16 cellular contexts compared by ENCODE assay signal in the genomic region with DNA sequence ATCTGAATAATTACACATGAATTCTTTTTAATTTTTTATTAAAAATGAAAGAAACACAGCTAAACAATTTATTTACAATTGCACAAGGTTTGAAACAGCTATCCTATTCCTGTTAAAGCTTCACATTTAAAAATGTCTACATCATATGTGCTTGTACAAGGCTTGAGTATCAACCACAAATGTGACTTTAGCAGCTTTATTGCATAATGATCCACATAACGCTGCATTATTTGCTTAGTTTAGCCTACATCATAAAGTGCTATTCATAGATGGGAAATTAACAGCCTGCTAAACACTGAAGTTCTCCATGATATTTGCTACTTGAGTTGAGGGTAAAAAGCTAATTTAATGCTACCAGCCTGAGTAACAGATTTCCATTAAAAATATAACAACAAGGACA. TPM values are rescaled to one million over a fixed set of nuclear protein-coding genes. Genes with fewer than 3 reads are reported as not detected.
DNase-seq lines count a peak whose midpoint lies in the region; ATAC-seq and TF ChIP-seq lines count a peak whose summit lies in the region.
"Had no signal": no experiment of that assay in that cellular context is flagged by ENCODE, and none has a peak within 500 bp of the region (broad histone marks: within the 10 kb centered on the region; RNA-seq: fewer than 3 reads in every experiment).

No MANE protein-coding gene starts in this region.

- peak; percentile 6 for DNase-seq in mammary epithelial cell
- DNase-seq in breast epithelium (ENCODE audit: low spot score in 2 of 2): no peak
- DNase-seq in MV-4-11 (lab: John Stamatoyannopoulos, UW): peak; percentile 35
- peak; percentile 10 for DNase-seq in NCI-H69 (lab: John Stamatoyannopoulos, UW)
- no peak for DNase-seq in sigmoid colon
- no peak for DNase-seq in activated T-cell treated with anti-CD3 and anti-CD28 coated beads, Interleukin-2, amount 50 U/mL, for 4 hours
- DNase-seq: AML-193, GOT3, NCI-H146, NCI-H2081 treated with DMSO at 0.1 percent for 48 hours, NCI-H345, NCI-H526, T-helper 17 cell had no signal

- no peaks in the 10 kb centered on the region for H3K9me3 ChIP-seq in mammary epithelial cell (replicated peaks; ENCODE audit: insufficient read depth, low read length)
- H3K9me3 ChIP-seq in breast epithelium: no peaks in the 10 kb centered on the region
- no peaks in the 10 kb centered on the region for H3K9me3 ChIP-seq in sigmoid colon

- 48% methylated on average over 1 of the region's 1 CpG for WGBS in mammary epithelial cell (ENCODE audit: low coverage, missing lambda C conversion rate)
- WGBS in sigmoid colon, 2 donors: 11 to 51% methylated on average over 1 of the region's 1 CpG

- no TSS peak for BruUV-seq in mammary epithelial cell (replicated peaks; lab: Mats Ljungman, UMichigan)

- no peak for TF ChIP-seq EP300 in sigmoid colon (IDR thresholded peaks at IDR 0.05)

- no peaks in the 10 kb centered on the region for H3K36me3 Mint-ChIP-seq in activated T-cell treated with anti-CD3 and anti-CD28 coated beads, Interleukin-2, amount 50 U/mL, for 4 hours (ENCODE audit: insufficient read depth)

- dilution Hi-C loops in mammary epithelial cell (cut with HindIII; ENCODE audit: low sequenced_read_pairs): no loop called here

- H3K4me1 ChIP-seq in mammary epithelial cell (ENCODE audit: insufficient read depth, low read length) (no peaks in the 10 kb centered on the region), breast epithelium (no peaks in the 10 kb centered on the region), sigmoid colon (no peaks in the 10 kb centered on the region)

- H3K27me3 ChIP-seq in mammary epithelial cell (ENCODE audit: insufficient read depth, low read length): no peaks in the 10 kb centered on the region
- H3K27me3 ChIP-seq in breast epithelium: no peaks in the 10 kb centered on the region
- H3K27me3 ChIP-seq in sigmoid colon: no peaks in the 10 kb centered on the region

- TF ChIP-seq POLR2A in breast epithelium (IDR thresholded peaks at IDR 0.05): no peak
- no peak for TF ChIP-seq POLR2A in sigmoid colon (IDR thresholded peaks at IDR 0.05)

- no peaks in the 10 kb centered on the region for H3K9me3 Mint-ChIP-seq in activated T-cell treated with anti-CD3 and anti-CD28 coated beads, Interleukin-2, amount 50 U/mL, for 4 hours

- no peak overlapping the region for H3K4me3 Mint-ChIP-seq in activated T-cell treated with anti-CD3 and anti-CD28 coated beads, Interleukin-2, amount 50 U/mL, for 4 hours
- H3K4me3 Mint-ChIP-seq: T-helper 17 cell had no signal

- no peak overlapping the region for H3K9ac ChIP-seq in mammary epithelial cell (ENCODE audit: insufficient read depth, low read length)

- H3K27ac ChIP-seq in mammary epithelial cell (ENCODE audit: insufficient read depth, low read depth, low read length) (no peak overlapping the region), breast epithelium (no peak overlapping the region), sigmoid colon (no peak overlapping the region)
- H3K27ac ChIP-seq: C4-2B had no signal

- H3K36me3 ChIP-seq in mammary epithelial cell (ENCODE audit: insufficient read depth, low read length): no peaks in the 10 kb centered on the region
- H3K36me3 ChIP-seq in breast epithelium: no peaks in the 10 kb centered on the region
- H3K36me3 ChIP-seq in sigmoid colon: no peaks in the 10 kb centered on the region

- no peaks in the 10 kb centered on the region for H4K20me1 ChIP-seq in mammary epithelial cell (ENCODE audit: insufficient read depth, low read length)

- in situ Hi-C loops in mammary epithelial cell (cut with MboI; ENCODE audit: low sequenced_read_pairs in 2 of 2): no loop called here

- H3K4me1 Mint-ChIP-seq in activated T-cell treated with anti-CD3 and anti-CD28 coated beads, Interleukin-2, amount 50 U/mL, for 4 hours (ENCODE audit: low read depth): no peaks in the 10 kb centered on the region
- H3K4me1 Mint-ChIP-seq: T-helper 17 cell had no signal

- no peak overlapping the region for H2AFZ ChIP-seq in mammary epithelial cell (ENCODE audit: low read depth, low read length)

- CTCF ChIA-PET in mammary epithelial cell (lab: Charles Lee; ENCODE audit: low non-redundant PET): no interaction called here

- TF ChIP-seq CTCF in mammary epithelial cell (conservative IDR thresholded peaks at IDR 0.05 in 1 of 2, IDR thresholded peaks at IDR 0.05 in 1 of 2; ENCODE audit: extremely low read depth in 1 of 2, insufficient read depth in 1 of 2, low read depth in 1 of 2, low read length in 2 of 2): no peak
- TF ChIP-seq CTCF in breast epithelium (IDR thresholded peaks at IDR 0.05): no peak
- TF ChIP-seq CTCF in sigmoid colon (IDR thresholded peaks at IDR 0.05): no peak

- H3K4me3 ChIP-seq in mammary epithelial cell (replicated peaks in 1 of 3; ENCODE audit: insufficient read depth in 1 of 3, low read depth in 2 of 3, low read length in 3 of 3): no peak overlapping the region
- H3K4me3 ChIP-seq in breast epithelium: no peak overlapping the region
- H3K4me3 ChIP-seq in sigmoid colon: no peak overlapping the region
- H3K4me3 ChIP-seq: K562 had no signal

- H3K27me3 Mint-ChIP-seq in activated T-cell treated with anti-CD3 and anti-CD28 coated beads, Interleukin-2, amount 50 U/mL, for 4 hours (ENCODE audit: low read depth): peaks cover 9% of the 10 kb centered on the region

- intact Hi-C loops in mammary epithelial cell (cut with micrococcal nuclease) (no loop called here), breast epithelium (cut with DNase I; ENCODE audit: low total_unique reads) (loop anchor here (5.0 kb wide), 1 partner anchor 723 kb away; no protein-coding TSS in a partner anchor), sigmoid colon (cut with DNase I) (no loop called here)

- no peak for ATAC-seq in GM19455 (IDR thresholded peaks at IDR 0.05; ENCODE audit: unreplicated experiment)
- no peak for ATAC-seq in activated T-cell treated with anti-CD3 and anti-CD28 coated beads, Interleukin-2, amount 50 U/mL, for 4 hours
- ATAC-seq: K562, T-helper 17 cell had no signal

- no peaks in the 10 kb centered on the region for H3K79me2 ChIP-seq in mammary epithelial cell (ENCODE audit: insufficient read depth, low read length)

- no peak overlapping the region for H3K4me2 ChIP-seq in mammary epithelial cell (ENCODE audit: insufficient read depth, low read depth, low read length)

RNA-seq across cellular contexts. Expression of a gene that starts 45.0 kb away (rescaled TPM):
- total RNA-seq in mammary epithelial cell (1 to 10 TPM; 2.8 to 6.1 TPM), breast epithelium (1 to 10 TPM; 1.8 to 7.2 (median 6.9) TPM), sigmoid colon (1 to 10 TPM in 2 of 4 donors, under 1 TPM in 1, not detected in 1; 0.66 to 1.4 (median 1.1) TPM)
- polyA plus RNA-seq in mammary epithelial cell (3.5 TPM), sigmoid colon (10 to 100 TPM in 2 of 3 donors, 1 to 10 TPM in 1; 5.0 to 18.0 (median 11.6) TPM)
- 10.0 TPM for polyA minus RNA-seq in mammary epithelial cell
- total RNA-seq in activated T-cell treated with anti-CD3 and anti-CD28 coated beads, Interleukin-2, amount 50 U/mL, for 4 hours: not detected

Comparison
In these comparisons a context has a peak if more than half of its experiments do, and no peak if none do; other contexts are left out.
1. DNase-seq: peak in mammary epithelial cell (single experiment), MV-4-11 (single experiment) and NCI-H69 (single experiment); none in breast epithelium (0 of 2), sigmoid colon (single experiment) and activated T-cell treated with anti-CD3 and anti-CD28 coated beads, Interleukin-2, amount 50 U/mL, for 4 hours (single experiment).